In the genomic region with DNA sequence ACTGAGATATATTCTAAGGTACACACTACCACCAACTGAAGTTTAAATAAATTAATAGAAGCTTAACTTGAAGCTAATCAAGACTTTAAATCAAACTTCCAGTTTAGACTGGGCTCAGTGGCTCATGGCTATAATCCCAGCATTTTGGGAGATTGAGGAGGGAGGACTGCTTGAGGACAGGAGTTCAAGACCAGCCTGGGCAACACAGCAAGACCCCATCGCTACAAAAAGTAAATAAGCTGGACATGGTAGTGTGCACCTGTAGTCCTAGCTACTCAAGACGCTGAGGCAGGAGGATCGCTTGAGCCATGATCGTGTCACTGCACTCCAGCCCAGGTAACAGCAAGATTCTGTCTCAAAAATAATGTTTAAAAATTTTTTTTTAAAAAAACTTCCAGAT, we compare ENCODE assay signal across 19 cellular contexts.
"Had no signal": no experiment of that assay in that cellular context is flagged by ENCODE, and none has a peak within 500 bp of the region (broad histone marks: within the 10 kb centered on the region; RNA-seq: fewer than 3 reads in every experiment).

No MANE protein-coding gene starts in this region.

- ATAC-seq: Panc1, PC-3, SK-N-SH treated with all-trans-retinoic acid at 6 μM for 48 hours had no signal

- H3K27me3 Mint-ChIP-seq: IgD-negative memory B cell had no signal

- H3K9me3 Mint-ChIP-seq: IgD-negative memory B cell had no signal

- DNase-seq: KBM-7, MM.1S, NCI-H1092 treated with DMSO at 0.1 percent for 48 hours, NCI-H1436, NCI-H187, NCI-H2029, NCI-H2081 treated with DMSO at 0.1 percent for 48 hours, NCI-H2171, NCI-H226, NCI-H446, NCI-H510A, NCI-H524 treated with DMSO at 0.1 percent for 48 hours, NCI-H774, PC-3, SHP77 had no signal

- H3K27ac ChIP-seq: RWPE1 had no signal

- H3K27ac Mint-ChIP-seq: IgD-negative memory B cell had no signal

- H3K4me3 Mint-ChIP-seq: IgD-negative memory B cell had no signal
